17 cellular contexts compared by ENCODE assay signal in the genomic region with DNA sequence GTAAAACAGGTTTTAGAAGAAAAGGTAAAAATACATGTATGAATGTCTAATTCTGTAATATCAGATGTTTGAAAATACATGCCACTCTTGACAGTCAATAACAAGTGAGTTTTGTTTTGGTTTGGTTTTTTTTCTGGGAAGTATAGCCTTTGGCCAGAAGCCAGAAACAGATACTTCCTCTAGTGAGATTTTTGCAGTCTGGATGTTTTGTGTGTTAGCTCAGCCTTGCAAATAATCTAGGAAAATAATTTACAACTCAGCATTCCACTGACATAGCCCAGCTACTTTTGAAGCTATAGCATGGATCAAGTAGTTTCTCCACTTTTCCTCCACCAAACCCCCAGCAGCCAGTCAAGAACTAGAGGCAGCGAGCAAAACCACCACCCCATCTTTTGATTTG. TPM values are rescaled to one million over a fixed set of nuclear protein-coding genes. Genes with fewer than 3 reads are reported as not detected.
DNase-seq lines count a peak whose midpoint lies in the region; ATAC-seq and TF ChIP-seq lines count a peak whose summit lies in the region.
"Had no signal": no experiment of that assay in that cellular context is flagged by ENCODE, and none has a peak within 500 bp of the region (broad histone marks: within the 10 kb centered on the region; RNA-seq: fewer than 3 reads in every experiment).

No MANE protein-coding gene starts in this region.

- intact Hi-C loops in CD4-positive, alpha-beta T cell (cut with DNase I, micrococcal nuclease) = no loop called here
- intact Hi-C loops in head of caudate nucleus (cut with DNase I) = no loop called here

- no peak overlapping the region for H2BK5ac ChIP-seq in mesenchymal stem cell (ENCODE audit: low read depth, low read length, poor library complexity, severe bottlenecking)

- H3K4me3 Mint-ChIP-seq in CD4-positive, alpha-beta T cell = peak overlapping the region; percentile 16
- H3K4me3 Mint-ChIP-seq: activated CD8-positive, alpha-beta T cell treated with anti-CD3 and anti-CD28 coated beads, Interleukin-2, amount 10 ng/mL, durations not matched to agents 7 days and 5 days; activated T-helper 17 cell treated with anti-CD3 and anti-CD28 coated beads, Interleukin-2, amount 50 U/mL, for 72 hours; H9; stimulated activated naive B cell treated with anti-CD40 and anti-IgM and Interleukin-4, amounts not matched to agents 10 μg/mL and 1 μg/mL and 100 μg/mL, for 72 hours had no signal

- no peak overlapping the region for H3K4me2 ChIP-seq in mesenchymal stem cell (ENCODE audit: low read length, poor library complexity, severe bottlenecking)
- H3K4me2 ChIP-seq: smooth muscle cell had no signal

- H3K23ac ChIP-seq in mesenchymal stem cell (ENCODE audit: low read length in 2 of 2) = no peak overlapping the region

- no peak overlapping the region for H3K18ac ChIP-seq in mesenchymal stem cell (ENCODE audit: low read depth in 1 of 2, low read length in 2 of 2)

- H2BK12ac ChIP-seq in mesenchymal stem cell (ENCODE audit: low read length in 2 of 2) = no peak overlapping the region

- no peak overlapping the region for H4K91ac ChIP-seq in mesenchymal stem cell (ENCODE audit: low read length)

- POLR2A ChIA-PET in CD4-positive, alpha-beta T cell (lab: Charles Lee) = no interaction called here

- no peaks in the 10 kb centered on the region for H3K9me3 ChIP-seq in CD4-positive, alpha-beta T cell (ENCODE audit: control insufficient read depth, low read length)
- H3K9me3 ChIP-seq in mesenchymal stem cell (ENCODE audit: control insufficient read depth, low read length) = no peaks in the 10 kb centered on the region
- H3K9me3 ChIP-seq: BE2C, upper lobe of right lung had no signal

- no peaks in the 10 kb centered on the region for H3K27me3 ChIP-seq in CD4-positive, alpha-beta T cell (ENCODE audit: control insufficient read depth, insufficient read depth, low read length)
- no peaks in the 10 kb centered on the region for H3K27me3 ChIP-seq in mesenchymal stem cell (ENCODE audit: control insufficient read depth in 1 of 2, insufficient read depth in 1 of 2, low read length in 2 of 2)
- H3K27me3 ChIP-seq: BE2C, upper lobe of right lung had no signal

- no peak overlapping the region for H3K14ac ChIP-seq in mesenchymal stem cell (ENCODE audit: low read length in 2 of 2)

- no peaks in the 10 kb centered on the region for H3K36me3 Mint-ChIP-seq in CD4-positive, alpha-beta T cell (ENCODE audit: low read depth)
- H3K36me3 Mint-ChIP-seq: stimulated activated naive B cell treated with anti-CD40 and anti-IgM and Interleukin-4, amounts not matched to agents 10 μg/mL and 1 μg/mL and 100 μg/mL, for 72 hours had no signal

- peak overlapping the region; percentile 9 for H4K8ac ChIP-seq in mesenchymal stem cell (ENCODE audit: low read length)

- peaks cover 62% of the 10 kb centered on the region for H3K4me1 Mint-ChIP-seq in CD4-positive, alpha-beta T cell (ENCODE audit: low read depth)
- H3K4me1 Mint-ChIP-seq: activated T-helper 17 cell treated with anti-CD3 and anti-CD28 coated beads, Interleukin-2, amount 50 U/mL, for 72 hours; stimulated activated naive B cell treated with anti-CD40 and anti-IgM and Interleukin-4, amounts not matched to agents 10 μg/mL and 1 μg/mL and 100 μg/mL, for 72 hours had no signal

- H2AK5ac ChIP-seq in mesenchymal stem cell (ENCODE audit: low read length, severe bottlenecking) = no peak overlapping the region

- no peak for TF ChIP-seq CTCF in CD4-positive, alpha-beta T cell (IDR thresholded peaks at IDR 0.05)

- H3K27ac Mint-ChIP-seq in CD4-positive, alpha-beta T cell = no peak overlapping the region
- H3K27ac Mint-ChIP-seq: activated CD8-positive, alpha-beta T cell treated with anti-CD3 and anti-CD28 coated beads, Interleukin-2, amount 10 ng/mL, durations not matched to agents 7 days and 5 days; activated T-helper 17 cell treated with anti-CD3 and anti-CD28 coated beads, Interleukin-2, amount 50 U/mL, for 72 hours; H9; stimulated activated naive B cell treated with anti-CD40 and anti-IgM and Interleukin-4, amounts not matched to agents 10 μg/mL and 1 μg/mL and 100 μg/mL, for 72 hours had no signal

- CTCF ChIA-PET in CD4-positive, alpha-beta T cell (lab: Charles Lee) = no interaction called here

- no peak overlapping the region for H3K4ac ChIP-seq in mesenchymal stem cell (ENCODE audit: low read depth in 1 of 2, low read length in 2 of 2)

- H3K79me1 ChIP-seq in mesenchymal stem cell (replicated peaks; ENCODE audit: low read length, poor library complexity, severe bottlenecking) = peaks cover 9% of the 10 kb centered on the region

- H3K27ac ChIP-seq in CD4-positive, alpha-beta T cell (ENCODE audit: low read depth, low read length) = no peak overlapping the region
- H3K27ac ChIP-seq in mesenchymal stem cell (ENCODE audit: low read length, poor library complexity, severe bottlenecking) = peak overlapping the region; percentile 84
- H3K27ac ChIP-seq: parathyroid adenoma, upper lobe of right lung, VCaP had no signal

- no CpG with 5 or more reads among the region's 1 CpG for WGBS in mesenchymal stem cell

- no peak overlapping the region for H2AFZ ChIP-seq in mesenchymal stem cell (ENCODE audit: low read depth, low read length)
- H2AFZ ChIP-seq: parathyroid adenoma had no signal

- ATAC-seq in CD4-positive, alpha-beta T cell (ENCODE audit: poor library complexity) = no peak
- no peak for ATAC-seq in GM21423 (IDR thresholded peaks at IDR 0.05; ENCODE audit: unreplicated experiment)
- ATAC-seq: activated CD8-positive, alpha-beta T cell treated with anti-CD3 and anti-CD28 coated beads, Interleukin-2, amount 10 ng/mL, durations not matched to agents 7 days and 5 days; activated T-helper 17 cell treated with anti-CD3 and anti-CD28 coated beads, Interleukin-2, amount 50 U/mL, for 72 hours; stimulated activated naive B cell treated with anti-CD40 and anti-IgM and Interleukin-4, amounts not matched to agents 10 μg/mL and 1 μg/mL and 100 μg/mL, for 72 hours; upper lobe of right lung had no signal

- no peak overlapping the region for H2BK120ac ChIP-seq in mesenchymal stem cell (ENCODE audit: low read depth, low read length)

- peaks cover 13% of the 10 kb centered on the region for H3K4me1 ChIP-seq in mesenchymal stem cell (ENCODE audit: control insufficient read depth, insufficient read depth, low read depth, low read length)
- H3K4me1 ChIP-seq: BE2C, parathyroid adenoma had no signal

- H3K9me3 Mint-ChIP-seq in CD4-positive, alpha-beta T cell = no peaks in the 10 kb centered on the region
- H3K9me3 Mint-ChIP-seq: activated T-helper 17 cell treated with anti-CD3 and anti-CD28 coated beads, Interleukin-2, amount 50 U/mL, for 72 hours; H9 had no signal

- peaks cover 7 to 17% of the 10 kb centered on the region in 2 experiments for H3K36me3 ChIP-seq in mesenchymal stem cell (ENCODE audit: control insufficient read depth in 1 of 2, insufficient read depth in 2 of 2, low read depth in 1 of 2, low read length in 2 of 2)
- H3K36me3 ChIP-seq: BE2C, upper lobe of right lung had no signal

- no peak overlapping the region for H3K9ac ChIP-seq in mesenchymal stem cell (ENCODE audit: low read length)
- H3K9ac ChIP-seq: parathyroid adenoma had no signal

- H2BK15ac ChIP-seq in mesenchymal stem cell (ENCODE audit: low read depth, poor library complexity, severe bottlenecking) = no peak overlapping the region

- H3K27me3 Mint-ChIP-seq in CD4-positive, alpha-beta T cell = no peaks in the 10 kb centered on the region
- H3K27me3 Mint-ChIP-seq: activated T-helper 17 cell treated with anti-CD3 and anti-CD28 coated beads, Interleukin-2, amount 50 U/mL, for 72 hours had no signal

- H3K4me3 ChIP-seq in mesenchymal stem cell (ENCODE audit: insufficient read depth in 1 of 2, low read depth in 1 of 2, low read length in 2 of 2) = no peak overlapping the region
- H3K4me3 ChIP-seq: smooth muscle cell, upper lobe of right lung had no signal

- DNase-seq in CD4-positive, alpha-beta T cell = no peak
- peak; percentile 47 for DNase-seq in NCI-H226
- peak; percentile 70 to 85 for DNase-seq in dermis microvascular lymphatic vessel endothelial cell (ENCODE audit: low read depth in 2 of 2)
- DNase-seq in mesenchymal stem cell = peak; percentile 40
- DNase-seq in head of caudate nucleus = no peak
- no peak for DNase-seq in T1000 (lab: John Stamatoyannopoulos, UW)
- DNase-seq in NCI-H524 treated with DMSO at 0.1 percent for 48 hours (lab: John Stamatoyannopoulos, UW) = no peak
- DNase-seq: activated CD8-positive, alpha-beta T cell treated with anti-CD3 and anti-CD28 coated beads, Interleukin-2, amount 10 ng/mL, durations not matched to agents 7 days and 5 days; BE2C; H9; stimulated activated naive B cell treated with anti-CD40 and anti-IgM and Interleukin-4, amounts not matched to agents 10 μg/mL and 1 μg/mL and 100 μg/mL, for 72 hours; upper lobe of right lung had no signal

RNA-seq across cellular contexts. Expression of a gene that starts 56.7 kb away (rescaled TPM):
- under 1 TPM; 0.11 to 0.14 TPM for total RNA-seq in CD4-positive, alpha-beta T cell
- 4.2 and 7.2 TPM in 2 replicates for total RNA-seq in dermis microvascular lymphatic vessel endothelial cell
- 3.6 TPM for polyA plus RNA-seq in mesenchymal stem cell (2013, experiment 1 of 2)
- 3.8 TPM for polyA plus RNA-seq in mesenchymal stem cell (2013, experiment 2 of 2)

Comparison
In these comparisons a context has a peak if more than half of its experiments do, and no peak if none do; other contexts are left out.
1. DNase-seq: peak in NCI-H226 (single experiment), dermis microvascular lymphatic vessel endothelial cell (2 of 2) and mesenchymal stem cell (single experiment); none in CD4-positive, alpha-beta T cell (0 of 10), head of caudate nucleus (0 of 42), T1000 (single experiment) and NCI-H524 treated with DMSO at 0.1 percent for 48 hours (single experiment).